ENCODE assay signal across 7 cellular contexts in genomic region chr16:80540516-80541305, GRCh38. TPM values are rescaled to one million over a fixed set of nuclear protein-coding genes. Genes with fewer than 3 reads are reported as not detected.
DNase-seq lines count a peak whose midpoint lies in the region; ATAC-seq, FAIRE-seq and TF ChIP-seq lines count a peak whose summit lies in the region.

DYNLRB2 (plus strand) TSS chr16:80540993; CDS start chr16:80541077, 84 bp downstream.

- peak within 1 kb of the TSS; percentile 4 to 47 for H3K9ac ChIP-seq in kidney (ENCODE audit: low read length in 2 of 2)

- peak within 1 kb of the TSS; percentile 99 for H3K27ac Mint-ChIP-seq in activated CD4-positive, alpha-beta T cell treated with anti-CD3 and anti-CD28 coated beads for 36 hours

- TF ChIP-seq CTCF in choroid plexus epithelial cell (conservative IDR thresholded peaks at IDR 0.05; ENCODE audit: low read depth, low read length) = no peak
- no peak for TF ChIP-seq CTCF in kidney (IDR thresholded peaks at IDR 0.05; ENCODE audit: borderline replicate concordance, extremely low read depth, insufficient read depth)

- H3K27me3 Mint-ChIP-seq in activated CD4-positive, alpha-beta T cell treated with anti-CD3 and anti-CD28 coated beads for 36 hours = peaks cover 4% of the 10 kb centered on the region

- H3K36me3 Mint-ChIP-seq in activated CD4-positive, alpha-beta T cell treated with anti-CD3 and anti-CD28 coated beads for 36 hours (ENCODE audit: low read depth) = no peaks in the 10 kb centered on the region

- H3K36me3 ChIP-seq in kidney (ENCODE audit: control insufficient read depth in 1 of 2, insufficient read depth in 2 of 2, low read length in 2 of 2) = no peaks in the 10 kb centered on the region

- H3K4me3 ChIP-seq in choroid plexus epithelial cell (ENCODE audit: low read depth, low read length) (peak within 1 kb of the TSS; percentile 86), kidney (ENCODE audit: low read length in 2 of 2) (peak within 1 kb of the TSS; percentile 74 to 95)

- H3K4me1 Mint-ChIP-seq in activated CD4-positive, alpha-beta T cell treated with anti-CD3 and anti-CD28 coated beads for 36 hours = peaks cover 28% of the 10 kb centered on the region

- H3K9me3 ChIP-seq in kidney (ENCODE audit: control insufficient read depth in 1 of 2, low read length in 2 of 2) = no peaks in the 10 kb centered on the region

- H3K4me3 Mint-ChIP-seq in activated CD4-positive, alpha-beta T cell treated with anti-CD3 and anti-CD28 coated beads for 36 hours = peak within 1 kb of the TSS; percentile 97

- ATAC-seq in GM18511 (IDR thresholded peaks at IDR 0.05; ENCODE audit: unreplicated experiment) = peak; percentile 98
- ATAC-seq in HG02981 (IDR thresholded peaks at IDR 0.05; ENCODE audit: unreplicated experiment) = peak; percentile 96
- peak; percentile 91 for ATAC-seq in activated CD4-positive, alpha-beta T cell treated with anti-CD3 and anti-CD28 coated beads for 36 hours

- POLR2A ChIA-PET in activated CD4-positive, alpha-beta T cell treated with anti-CD3 and anti-CD28 coated beads for 36 hours (lab: Charles Lee) = no interaction called here

- no peak for FAIRE-seq in kidney (lab: Jason Lieb, UNC)

- CTCF ChIA-PET in activated CD4-positive, alpha-beta T cell treated with anti-CD3 and anti-CD28 coated beads for 36 hours (lab: Charles Lee) = interaction anchor here (1.1 kb wide), 1 partner anchor 14 kb away, joined by 4 read pairs; no protein-coding TSS in a partner anchor

- H3K4me1 ChIP-seq in kidney (ENCODE audit: control insufficient read depth in 1 of 2, insufficient read depth in 1 of 2, low read depth in 1 of 2, low read length in 2 of 2) = peaks cover 0 to 6% of the 10 kb centered on the region in 2 donors

- peaks cover 4% of the 10 kb centered on the region for H3K9me3 Mint-ChIP-seq in activated CD4-positive, alpha-beta T cell treated with anti-CD3 and anti-CD28 coated beads for 36 hours (ENCODE audit: low read depth)

- H3K27ac ChIP-seq in kidney (ENCODE audit: low read depth in 2 of 2, low read length in 2 of 2) = peak within 1 kb of the TSS in 1 of 2 donors; percentile 26

- DNase-seq in NCI-H2107 (lab: John Stamatoyannopoulos, UW) = peak; percentile 68
- DNase-seq in activated CD4-positive, alpha-beta T cell treated with anti-CD3 and anti-CD28 coated beads for 36 hours = peak; percentile 95
- peak; percentile 95 for DNase-seq in choroid plexus epithelial cell (ENCODE audit: low read depth)
- peak; percentile 98 for DNase-seq in kidney
- peak; percentile 84 to 89 (median 89) for DNase-seq in stimulated activated CD4-positive, alpha-beta T cell treated with anti-CD3 and anti-CD28 coated beads, Interleukin-12 subunit alpha, Interleukin-12 subunit beta, amount 100 ng/mL, for 48 hours (ENCODE audit: low read depth in 2 of 3, low spot score in 1 of 3)

- intact Hi-C loops in activated CD4-positive, alpha-beta T cell treated with anti-CD3 and anti-CD28 coated beads for 36 hours (cut with DNase I, micrococcal nuclease) = loop anchor here (1.0 to 5.0 kb wide), 9 partner anchors 29 to 556 kb away; partner anchors contain the start of genes C16orf46 (in 1 of the 2), CDYL2 (in 1 of the 2), CENPN (in 1 of the 2) and CMC2 (in 1 of the 2)
- intact Hi-C loops in kidney (cut with DNase I) = no loop called here

RNA-seq across cellular contexts. Expression of gene DYNLRB2, which starts in this region (rescaled TPM):
- total RNA-seq in activated CD4-positive, alpha-beta T cell treated with anti-CD3 and anti-CD28 coated beads for 36 hours = not detected
- 2.7 TPM for total RNA-seq in kidney
- polyA plus RNA-seq in kidney (ENCODE audit: insufficient read depth, low read depth, low replicate concordance) = 22.1 TPM

Comparison
In these comparisons a context has a peak if more than half of its experiments do, and no peak if none do; other contexts are left out.
1. Peak in DNase-seq and ATAC-seq in activated CD4-positive, alpha-beta T cell treated with anti-CD3 and anti-CD28 coated beads for 36 hours; RNA of the gene not detected or under 1 TPM.